ENCODE assay signal across 10 cellular contexts in genomic region chr10:97185326-97186058, GRCh38. TPM values are rescaled to one million over a fixed set of nuclear protein-coding genes. Genes with fewer than 3 reads are reported as not detected.
DNase-seq lines count a peak whose midpoint lies in the region; ATAC-seq, FAIRE-seq and TF ChIP-seq lines count a peak whose summit lies in the region.
"Had no signal": no experiment of that assay in that cellular context is flagged by ENCODE, and none has a peak within 500 bp of the region (broad histone marks: within the 10 kb centered on the region; RNA-seq: fewer than 3 reads in every experiment).

TSS of gene SLIT1 (minus strand) at chr10:97185959. CDS start at chr10:97185674, 285 bp downstream.

- H3K4me1 ChIP-seq in A549: peaks cover 4% of the 10 kb centered on the region; the same call in 1 of the 3 replicates

- peak in 1 of 2 experiments; percentile 15 for DNase-seq in A549 (ENCODE audit: low read depth in 1 of 2, low spot score in 1 of 2)
- peak; percentile 58 for DNase-seq in HuH-7.5 (ENCODE audit: low spot score)
- no peak for DNase-seq in memory B cell (ENCODE audit: low spot score in 2 of 2)
- DNase-seq in NK-92 treated with Interleukin-12 subunit alpha and Interleukin-12 subunit beta, amount 100 ng/mL, for 24 hours (lab: John Stamatoyannopoulos, UW): no peak
- DNase-seq in NCI-H2107 (lab: John Stamatoyannopoulos, UW): no peak
- DNase-seq in DMS79 (lab: John Stamatoyannopoulos, UW): no peak
- DNase-seq: T1000 had no signal

- H3K4me3 Mint-ChIP-seq in activated T-helper 17 cell treated with anti-CD3 and anti-CD28 coated beads, Interleukin-2, amount 50 U/mL, for 72 hours: peak within 1 kb of the TSS; percentile 31
- peak within 1 kb of the TSS; percentile 74 for H3K4me3 Mint-ChIP-seq in memory B cell

- no peaks in the 10 kb centered on the region for H3K9me3 Mint-ChIP-seq in activated T-helper 17 cell treated with anti-CD3 and anti-CD28 coated beads, Interleukin-2, amount 50 U/mL, for 72 hours
- no peaks in the 10 kb centered on the region for H3K9me3 Mint-ChIP-seq in memory B cell

- no peak for TF ChIP-seq RAD21 in A549 (conservative IDR thresholded peaks at IDR 0.05 in 1 of 2, IDR thresholded peaks at IDR 0.05 in 1 of 2)

- H3K4me1 Mint-ChIP-seq in activated T-helper 17 cell treated with anti-CD3 and anti-CD28 coated beads, Interleukin-2, amount 50 U/mL, for 72 hours: no peaks in the 10 kb centered on the region
- peaks cover 8% of the 10 kb centered on the region for H3K4me1 Mint-ChIP-seq in memory B cell

- no peaks in the 10 kb centered on the region for H3K9me3 ChIP-seq in A549

- H3K27ac ChIP-seq in A549: peak within 1 kb of the TSS in 1 of 2 experiments; percentile 54; a peak in 3 of 6 replicates

- TF ChIP-seq EP300 in A549 (IDR thresholded peaks at IDR 0.05): no peak

- ATAC-seq in A549: peak; percentile 52 to 70; a peak in 4 of 6 replicates
- ATAC-seq in activated T-helper 17 cell treated with anti-CD3 and anti-CD28 coated beads, Interleukin-2, amount 50 U/mL, for 72 hours (replicated peaks): no peak
- peak; percentile 42 for ATAC-seq in memory B cell (ENCODE audit: low read depth)
- no peak for ATAC-seq in HG03025 (IDR thresholded peaks at IDR 0.05; ENCODE audit: low FRiP score, unreplicated experiment)

- no peak within 1 kb of the TSS for H3K27ac Mint-ChIP-seq in activated T-helper 17 cell treated with anti-CD3 and anti-CD28 coated beads, Interleukin-2, amount 50 U/mL, for 72 hours
- H3K27ac Mint-ChIP-seq in memory B cell: no peak within 1 kb of the TSS

- H3K27me3 Mint-ChIP-seq in activated T-helper 17 cell treated with anti-CD3 and anti-CD28 coated beads, Interleukin-2, amount 50 U/mL, for 72 hours: peaks cover 55% of the 10 kb centered on the region
- H3K27me3 Mint-ChIP-seq in memory B cell: peaks cover 32% of the 10 kb centered on the region

- CTCF ChIA-PET in A549 (lab: Yijun Ruan, JAX): interaction anchor here (1.1 to 9.3 kb wide), 6 partner anchors 10 to 148 kb away, joined by 3 to 96 read pairs (median 5); no protein-coding TSS in a partner anchor

- TF ChIP-seq CTCF in A549 (IDR thresholded peaks at IDR 0.05): no peak

- H3K36me3 Mint-ChIP-seq in activated T-helper 17 cell treated with anti-CD3 and anti-CD28 coated beads, Interleukin-2, amount 50 U/mL, for 72 hours (ENCODE audit: low read depth): no peaks in the 10 kb centered on the region
- peaks cover 2% of the 10 kb centered on the region for H3K36me3 Mint-ChIP-seq in memory B cell

- TF ChIP-seq POLR2A in A549 (IDR thresholded peaks at IDR 0.05; ENCODE audit: low read length): no peak

- 11% methylated on average over 30 of the region's 74 CpGs for WGBS in A549 (ENCODE audit: missing lambda C conversion rate)

- peak within 1 kb of the TSS; percentile 54 for H3K4me3 ChIP-seq in A549

- POLR2A ChIA-PET in A549 (lab: Yijun Ruan, JAX): no interaction called here

- no peak for FAIRE-seq in A549 (lab: Jason Lieb, UNC)
- FAIRE-seq: endothelial cell of umbilical vein had no signal

- H3K4me2 ChIP-seq in A549: peak within 1 kb of the TSS; percentile 99

TF ChIP-seq in A549, 52 proteins besides CTCF, POLR2A, EP300 and RAD21:
- no peak for TF ChIP-seq SMC3 (IDR thresholded peaks at IDR 0.05)
- no peak for TF ChIP-seq POLR2AphosphoS2 (conservative IDR thresholded peaks at IDR 0.05; ENCODE audit: low read length)
- TF ChIP-seq, protein P1, sequence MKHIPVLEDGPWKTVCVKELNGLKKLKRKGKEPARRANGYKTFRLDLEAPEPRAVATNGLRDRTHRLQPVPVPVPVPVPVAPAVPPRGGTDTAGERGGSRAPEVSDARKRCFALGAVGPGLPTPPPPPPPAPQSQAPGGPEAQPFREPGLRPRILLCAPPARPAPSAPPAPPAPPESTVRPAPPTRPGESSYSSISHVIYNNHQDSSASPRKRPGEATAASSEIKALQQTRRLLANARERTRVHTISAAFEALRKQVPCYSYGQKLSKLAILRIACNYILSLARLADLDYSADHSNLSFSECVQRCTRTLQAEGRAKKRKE (CRISPR knock-in tag; IDR thresholded peaks at IDR 0.05; ENCODE audit: low read depth): no peak
- TF ChIP-seq TP53 (CRISPR knock-in tag; IDR thresholded peaks at IDR 0.05): no peak
- no peak for TF ChIP-seq PHF8 (IDR thresholded peaks at IDR 0.05; ENCODE audit: borderline replicate concordance, low read depth)
- no peak for TF ChIP-seq PBX3 (IDR thresholded peaks at IDR 0.05)
- no peak for TF ChIP-seq HOXB5 (CRISPR knock-in tag; IDR thresholded peaks at IDR 0.05)
- TF ChIP-seq, protein P2, sequence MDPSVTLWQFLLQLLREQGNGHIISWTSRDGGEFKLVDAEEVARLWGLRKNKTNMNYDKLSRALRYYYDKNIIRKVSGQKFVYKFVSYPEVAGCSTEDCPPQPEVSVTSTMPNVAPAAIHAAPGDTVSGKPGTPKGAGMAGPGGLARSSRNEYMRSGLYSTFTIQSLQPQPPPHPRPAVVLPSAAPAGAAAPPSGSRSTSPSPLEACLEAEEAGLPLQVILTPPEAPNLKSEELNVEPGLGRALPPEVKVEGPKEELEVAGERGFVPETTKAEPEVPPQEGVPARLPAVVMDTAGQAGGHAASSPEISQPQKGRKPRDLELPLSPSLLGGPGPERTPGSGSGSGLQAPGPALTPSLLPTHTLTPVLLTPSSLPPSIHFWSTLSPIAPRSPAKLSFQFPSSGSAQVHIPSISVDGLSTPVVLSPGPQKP (IDR thresholded peaks at IDR 0.05; ENCODE audit: low read depth, low read length): no peak
- no peak for TF ChIP-seq RNF2 (IDR thresholded peaks at IDR 0.05; ENCODE audit: borderline replicate concordance, low read depth)
- TF ChIP-seq JUNB (IDR thresholded peaks at IDR 0.05): no peak
- TF ChIP-seq RCOR1 (IDR thresholded peaks at IDR 0.05; ENCODE audit: low read depth, low read length): no peak

RNA-seq across cellular contexts. Expression of gene SLIT1, which starts in this region (rescaled TPM):
- polyA plus RNA-seq in A549 (2011; rRNA removed): 0.09 and 0.12 TPM in 2 replicates
- polyA plus RNA-seq in A549 (2012; cell fraction: cytosol; rRNA removed): 0.03 and 0.06 TPM in 2 replicates
- 0.23 and 0.28 TPM in 2 replicates for polyA plus RNA-seq in A549 (2012; cell fraction: nucleus; rRNA removed)
- polyA plus RNA-seq in A549 (2017; fragmentation: RNase III; extraction: RNeasy Plus Mini Kit Qiagen cat#74134 plus additional on column Dnase treatment): 0.03 to 0.07 TPM (median 0.05 TPM) in 3 replicates
- 0.34 and 0.41 TPM in 2 replicates for polyA minus RNA-seq in A549 (2011; rRNA and poly(A)+ RNA removed)
- 1 to 10 TPM in 1 of 2 donors, under 1 TPM in 1; 0.56 to 2.0 TPM for total RNA-seq in activated T-helper 17 cell treated with anti-CD3 and anti-CD28 coated beads, Interleukin-2, amount 50 U/mL, for 72 hours

Comparison
In these comparisons a context has a peak if more than half of its experiments do, and no peak if none do; other contexts are left out.
1. Peak in ATAC-seq, H3K4me3 ChIP-seq and H3K4me2 ChIP-seq in A549; RNA of the gene not detected or under 1 TPM.